14 cellular contexts compared by ENCODE assay signal in the genomic region with DNA sequence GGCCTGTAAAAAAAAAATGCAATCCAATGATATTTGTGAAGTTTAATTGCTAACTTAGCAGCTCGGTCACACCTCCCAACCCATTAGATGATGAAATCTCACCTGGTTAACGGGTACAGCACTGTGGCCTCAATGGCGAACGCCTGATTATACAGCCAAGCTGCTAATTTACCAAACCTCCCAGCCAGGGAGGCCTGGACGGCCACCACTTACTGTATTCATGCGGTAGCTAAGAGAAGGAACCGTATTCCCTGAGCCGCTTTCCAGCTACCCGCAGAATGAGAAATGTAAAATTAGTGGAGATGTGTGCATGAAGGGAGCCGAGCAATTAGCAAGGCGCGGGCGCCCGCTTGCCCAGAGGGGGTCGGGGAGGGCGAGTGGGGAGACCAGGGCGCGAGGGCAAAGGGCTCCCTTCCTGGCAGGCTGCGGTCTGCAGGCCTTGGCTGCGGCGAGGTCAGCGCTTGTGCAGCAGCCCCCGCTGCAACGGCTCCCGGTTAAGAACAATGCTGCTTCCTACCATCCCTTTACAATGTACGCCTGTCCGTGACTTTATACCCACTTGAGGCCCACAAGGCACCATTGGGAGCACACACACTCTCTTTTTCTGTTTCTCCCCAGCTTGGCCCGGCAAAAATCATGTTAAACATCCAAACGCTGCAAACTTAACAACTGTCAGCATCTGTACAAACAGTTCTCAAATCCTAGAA.
"Had no signal": no experiment of that assay in that cellular context is flagged by ENCODE, and none has a peak within 500 bp of the region (broad histone marks: within the 10 kb centered on the region; RNA-seq: fewer than 3 reads in every experiment).

No MANE protein-coding gene starts in this region.

- H3K36me3 Mint-ChIP-seq: activated naive CD4-positive, alpha-beta T cell treated with anti-CD3 and anti-CD28 coated beads, Interleukin-2, amount 10 ng/mL, durations not matched to agents 7 days and 5 days; T-cell had no signal

- H3K4me1 ChIP-seq: psoas muscle had no signal

- DNase-seq: activated CD4-positive, alpha-beta T cell treated with anti-CD3 and anti-CD28 coated beads for 1 hour; activated CD4-positive, alpha-beta T cell treated with anti-CD3 and anti-CD28 coated beads, Interleukin-2, amount 50 U/mL, for 4 hours; activated naive CD4-positive, alpha-beta T cell treated with anti-CD3 and anti-CD28 coated beads, Interleukin-2, amount 10 ng/mL, durations not matched to agents 7 days and 5 days; activated T-cell treated with anti-CD3 and anti-CD28 coated beads, Interleukin-2, amount 50 U/mL, for 24 hours; foreskin fibroblast; psoas muscle; sigmoid colon; stimulated activated CD4-positive, alpha-beta T cell treated with anti-CD3 and anti-CD28 coated beads, Interleukin-1b, Interleukin-23, amount 100 ng/mL, for 48 hours; stimulated activated naive CD8-positive, alpha-beta T cell treated with anti-CD3 and anti-CD28 coated beads, Interleukin-15, amount 100 ng/mL, for 72 hours; T-cell; T-helper 9 cell; testis had no signal

- H3K27me3 ChIP-seq: sigmoid colon, testis had no signal

- H3K4me3 ChIP-seq: cardiac muscle cell, psoas muscle, sigmoid colon, testis had no signal

- ATAC-seq: psoas muscle; stimulated activated naive CD8-positive, alpha-beta T cell treated with anti-CD3 and anti-CD28 coated beads, Interleukin-15, amount 100 ng/mL, for 72 hours; T-cell had no signal

- H3K9me3 ChIP-seq: psoas muscle, sigmoid colon, testis had no signal

- H3K36me3 ChIP-seq: cardiac muscle cell, sigmoid colon had no signal

- H3K27ac ChIP-seq: cardiac muscle cell, psoas muscle, sigmoid colon, testis had no signal

- H3K9me3 Mint-ChIP-seq: activated naive CD4-positive, alpha-beta T cell treated with anti-CD3 and anti-CD28 coated beads, Interleukin-2, amount 10 ng/mL, durations not matched to agents 7 days and 5 days; activated T-cell treated with anti-CD3 and anti-CD28 coated beads, Interleukin-2, amount 50 U/mL, for 24 hours; nephron; stimulated activated naive CD8-positive, alpha-beta T cell treated with anti-CD3 and anti-CD28 coated beads, Interleukin-15, amount 100 ng/mL, for 72 hours; T-cell had no signal

- H3K27ac Mint-ChIP-seq: activated naive CD4-positive, alpha-beta T cell treated with anti-CD3 and anti-CD28 coated beads, Interleukin-2, amount 10 ng/mL, durations not matched to agents 7 days and 5 days; activated T-cell treated with anti-CD3 and anti-CD28 coated beads, Interleukin-2, amount 50 U/mL, for 24 hours; nephron; stimulated activated naive CD8-positive, alpha-beta T cell treated with anti-CD3 and anti-CD28 coated beads, Interleukin-15, amount 100 ng/mL, for 72 hours; T-cell had no signal

- H3K4me3 Mint-ChIP-seq: activated naive CD4-positive, alpha-beta T cell treated with anti-CD3 and anti-CD28 coated beads, Interleukin-2, amount 10 ng/mL, durations not matched to agents 7 days and 5 days; activated T-cell treated with anti-CD3 and anti-CD28 coated beads, Interleukin-2, amount 50 U/mL, for 24 hours; stimulated activated naive CD8-positive, alpha-beta T cell treated with anti-CD3 and anti-CD28 coated beads, Interleukin-15, amount 100 ng/mL, for 72 hours; T-cell had no signal
